In genomic region chr19:42130254-42130573, GRCh38 we compare ENCODE assay signal across 13 cellular contexts. TPM values are rescaled to one million over a fixed set of nuclear protein-coding genes. Genes with fewer than 3 reads are reported as not detected.
DNase-seq lines count a peak whose midpoint lies in the region; TF ChIP-seq lines count a peak whose summit lies in the region.
"Had no signal": no experiment of that assay in that cellular context is flagged by ENCODE, and none has a peak within 500 bp of the region (broad histone marks: within the 10 kb centered on the region; RNA-seq: fewer than 3 reads in every experiment).

No MANE protein-coding gene starts in this region.

- peak overlapping the region; percentile 25 for H4K91ac ChIP-seq in mesenchymal stem cell (ENCODE audit: low read length)

- in situ Hi-C loops in GM23248 (cut with MboI) (no loop called here), transverse colon (cut with MboI; ENCODE audit: low pct_ligation_motif_present in 1 of 4, low pct_unique_long_range_greater_than_20kb in 1 of 4, low sequenced_read_pairs in 3 of 4) (loop anchor here in 2 of 4 donors (10.0 kb wide), 3 partner anchors 55 to 195 kb away; partner anchors contain the start of gene MEGF8 (in 1 of the 2)), HAP-1 (cut with MboI; ENCODE audit: low sequenced_read_pairs) (loop anchor here (10.0 kb wide), 1 partner anchor 175 kb away; the partner anchor contains the start of genes PAFAH1B3 and PRR19)

- no peak for TF ChIP-seq EP300 in transverse colon (IDR thresholded peaks at IDR 0.05; ENCODE audit: low read depth)

- H3K4me1 ChIP-seq in GM23248 (ENCODE audit: insufficient read depth) = peaks cover 33% of the 10 kb centered on the region
- peaks cover 36% of the 10 kb centered on the region for H3K4me1 ChIP-seq in mesenchymal stem cell (ENCODE audit: control insufficient read depth, insufficient read depth, low read depth, low read length)
- H3K4me1 ChIP-seq in transverse colon = peaks cover 0 to 18% (median 14%) of the 10 kb centered on the region in 4 donors
- peaks cover 4% of the 10 kb centered on the region; the same call in 1 of the 2 replicates for H3K4me1 ChIP-seq in HAP-1
- H3K4me1 ChIP-seq: Caco-2 had no signal

- TF ChIP-seq CTCF in CD14-positive monocyte (IDR thresholded peaks at IDR 0.05) = no peak
- no peak for TF ChIP-seq CTCF in transverse colon (IDR thresholded peaks at IDR 0.05)
- no peak for TF ChIP-seq CTCF in GM20000 (IDR thresholded peaks at IDR 0.05; ENCODE audit: extremely low read depth, missing control alignments)

- no peaks in the 10 kb centered on the region for H3K9me3 Mint-ChIP-seq in CD14-positive monocyte
- H3K9me3 Mint-ChIP-seq in activated naive CD8-positive, alpha-beta T cell treated with anti-CD3 and anti-CD28 coated beads for 36 hours = no peaks in the 10 kb centered on the region
- H3K9me3 Mint-ChIP-seq: H9 had no signal

- H3K27ac Mint-ChIP-seq in CD14-positive monocyte = peak overlapping the region; percentile 83 to 96 (median 92)
- peak overlapping the region; percentile 31 for H3K27ac Mint-ChIP-seq in activated naive CD8-positive, alpha-beta T cell treated with anti-CD3 and anti-CD28 coated beads for 36 hours

- no peak overlapping the region for H2BK5ac ChIP-seq in mesenchymal stem cell (ENCODE audit: low read depth, low read length, poor library complexity, severe bottlenecking)

- H3K36me3 ChIP-seq in GM23248 (ENCODE audit: low read depth) (no peaks in the 10 kb centered on the region), mesenchymal stem cell (ENCODE audit: control insufficient read depth in 1 of 2, insufficient read depth in 2 of 2, low read depth in 1 of 2, low read length in 2 of 2) (no peaks in the 10 kb centered on the region), transverse colon (no peaks in the 10 kb centered on the region), HAP-1 (replicated peaks) (no peaks in the 10 kb centered on the region)

- no peak overlapping the region for H2BK15ac ChIP-seq in mesenchymal stem cell (ENCODE audit: low read depth, poor library complexity, severe bottlenecking)

- H3K4me2 ChIP-seq in GM23248 (ENCODE audit: unreplicated experiment) (peak overlapping the region; percentile 80), mesenchymal stem cell (ENCODE audit: low read length, poor library complexity, severe bottlenecking) (no peak overlapping the region)

- peaks cover 29 to 43% of the 10 kb centered on the region in 2 donors for H3K36me3 Mint-ChIP-seq in CD14-positive monocyte
- peaks cover 6% of the 10 kb centered on the region for H3K36me3 Mint-ChIP-seq in activated naive CD8-positive, alpha-beta T cell treated with anti-CD3 and anti-CD28 coated beads for 36 hours

- no peak overlapping the region for H3K14ac ChIP-seq in mesenchymal stem cell (ENCODE audit: low read length in 2 of 2)

- peaks cover 4% of the 10 kb centered on the region; the same call in 1 of the 2 replicates for H3K79me2 ChIP-seq in GM23248 (ENCODE audit: insufficient read depth)

- no peak overlapping the region for H2BK120ac ChIP-seq in mesenchymal stem cell (ENCODE audit: low read depth, low read length)

- H3K4me3 Mint-ChIP-seq in CD14-positive monocyte = peak overlapping the region; percentile 98 to 99
- peak overlapping the region; percentile 83 for H3K4me3 Mint-ChIP-seq in activated naive CD8-positive, alpha-beta T cell treated with anti-CD3 and anti-CD28 coated beads for 36 hours

- H2AFZ ChIP-seq in GM23248 (no peak overlapping the region), mesenchymal stem cell (ENCODE audit: low read depth, low read length) (no peak overlapping the region)

- no peaks in the 10 kb centered on the region for H3K9me3 ChIP-seq in GM23248 (ENCODE audit: low read depth)
- no peaks in the 10 kb centered on the region for H3K9me3 ChIP-seq in mesenchymal stem cell (ENCODE audit: control insufficient read depth, low read length)
- H3K9me3 ChIP-seq in transverse colon = no peaks in the 10 kb centered on the region
- H3K9me3 ChIP-seq in HAP-1 = no peaks in the 10 kb centered on the region
- H3K9me3 ChIP-seq: Caco-2 had no signal

- H3K4ac ChIP-seq in mesenchymal stem cell (ENCODE audit: low read depth in 1 of 2, low read length in 2 of 2) = no peak overlapping the region

- no peak overlapping the region for H3K27ac ChIP-seq in GM23248
- no peak overlapping the region for H3K27ac ChIP-seq in mesenchymal stem cell (ENCODE audit: low read length, poor library complexity, severe bottlenecking)
- peak overlapping the region in 2 of 4 donors; percentile 52 to 56 for H3K27ac ChIP-seq in transverse colon

- H3K23ac ChIP-seq in mesenchymal stem cell (ENCODE audit: low read length in 2 of 2) = no peak overlapping the region

- DNase-seq in CD14-positive monocyte (ENCODE audit: low spot score) = no peak
- no peak for DNase-seq in GM23248
- no peak for DNase-seq in activated naive CD8-positive, alpha-beta T cell treated with anti-CD3 and anti-CD28 coated beads for 36 hours
- no peak for DNase-seq in mesenchymal stem cell
- no peak for DNase-seq in transverse colon
- no peak for DNase-seq in GM20000 (ENCODE audit: low spot score)
- DNase-seq in HAP-1 (ENCODE audit: low spot score in 2 of 2) = no peak
- no peak for DNase-seq in epidermal melanocyte (ENCODE audit: insufficient read length, low spot score)
- DNase-seq: Caco-2; effector CD8-positive, alpha-beta T cell; H9; stimulated activated CD4-positive, alpha-beta T cell treated with anti-CD3 and anti-CD28 coated beads, Interleukin-2, amount 100 ng/mL, for 48 hours had no signal

- peaks cover 77% of the 10 kb centered on the region for H3K4me1 Mint-ChIP-seq in CD14-positive monocyte
- H3K4me1 Mint-ChIP-seq in activated naive CD8-positive, alpha-beta T cell treated with anti-CD3 and anti-CD28 coated beads for 36 hours = peaks cover 61% of the 10 kb centered on the region

- H3K27me3 ChIP-seq in GM23248 (replicated peaks; ENCODE audit: insufficient read depth) (no peaks in the 10 kb centered on the region), mesenchymal stem cell (ENCODE audit: control insufficient read depth in 1 of 2, insufficient read depth in 1 of 2, low read length in 2 of 2) (no peaks in the 10 kb centered on the region), transverse colon (peaks cover 20% of the 10 kb centered on the region), HAP-1 (ENCODE audit: low read depth) (peaks cover 17% of the 10 kb centered on the region)

- 0 out of 2 replicates have a peak overlapping the region, but pooled peaks have one; percentile 9 for H3K4me3 ChIP-seq in GM23248
- H3K4me3 ChIP-seq in mesenchymal stem cell (ENCODE audit: insufficient read depth in 1 of 2, low read depth in 1 of 2, low read length in 2 of 2) = peak overlapping the region in 1 of 2 experiments; percentile 66
- H3K4me3 ChIP-seq in transverse colon = no peak overlapping the region
- no peak overlapping the region for H3K4me3 ChIP-seq in HAP-1

- intact Hi-C loops in CD14-positive monocyte (cut with micrococcal nuclease) (loop anchor here (5.0 to 10.0 kb wide), 6 partner anchors 67 to 195 kb away; partner anchors contain the start of genes GSK3A (in 1 of the 2) and MEGF8 (in 1 of the 2)), transverse colon (cut with DNase I; ENCODE audit: low total_unique reads) (loop anchor here (10.0 kb wide), 1 partner anchor 195 kb away; the partner anchor contains the start of gene MEGF8)

- peak overlapping the region in 1 of 2 experiments; percentile 67 for H2BK12ac ChIP-seq in mesenchymal stem cell (ENCODE audit: low read length in 2 of 2)

- no peak for TF ChIP-seq POLR2A in transverse colon (IDR thresholded peaks at IDR 0.05)

- H4K20me1 ChIP-seq in GM23248 (ENCODE audit: insufficient read depth) = no peaks in the 10 kb centered on the region

- peaks cover 2% of the 10 kb centered on the region for H3K79me1 ChIP-seq in mesenchymal stem cell (replicated peaks; ENCODE audit: low read length, poor library complexity, severe bottlenecking)

- H2AK5ac ChIP-seq in mesenchymal stem cell (ENCODE audit: low read length, severe bottlenecking) = no peak overlapping the region

- H3K9ac ChIP-seq in GM23248 (no peak overlapping the region), mesenchymal stem cell (ENCODE audit: low read length) (peak overlapping the region; percentile 55)

- H3K18ac ChIP-seq in mesenchymal stem cell (ENCODE audit: low read depth in 1 of 2, low read length in 2 of 2) = no peak overlapping the region

- H4K8ac ChIP-seq in mesenchymal stem cell (ENCODE audit: low read length) = no peak overlapping the region

- peaks cover 0 to 4% (median 2%) of the 10 kb centered on the region in 3 donors for H3K27me3 Mint-ChIP-seq in CD14-positive monocyte (ENCODE audit: low read depth in 3 of 3)
- no peaks in the 10 kb centered on the region for H3K27me3 Mint-ChIP-seq in activated naive CD8-positive, alpha-beta T cell treated with anti-CD3 and anti-CD28 coated beads for 36 hours

- no peaks in the 10 kb centered on the region for H3K9me2 ChIP-seq in GM23248 (ENCODE audit: insufficient read depth)

- peaks cover 12% of the 10 kb centered on the region for H3F3A ChIP-seq in GM23248 (ENCODE audit: insufficient read depth)

RNA-seq across cellular contexts. Expression of gene POU2F2, which starts 2.0 kb away (rescaled TPM):
- 10 to 100 TPM; 20.0 to 28.2 TPM for polyA plus RNA-seq in CD14-positive monocyte
- total RNA-seq in GM23248 (2014; rRNA removed; shearing (Covaris generic)) = 0.38 and 1.5 TPM in 2 replicates
- polyA plus RNA-seq in GM23248 (2016; fragmentation: Nextera tagmentation; extraction: Ambion mirVana) = 3.0 and 4.6 TPM in 2 replicates
- 10 to 100 TPM; 50.8 to 52.2 TPM for total RNA-seq in activated naive CD8-positive, alpha-beta T cell treated with anti-CD3 and anti-CD28 coated beads for 36 hours
- polyA plus RNA-seq in mesenchymal stem cell (2013, experiment 1 of 2) = 10.3 TPM
- polyA plus RNA-seq in mesenchymal stem cell (2013, experiment 2 of 2) = 9.3 TPM
- total RNA-seq in transverse colon = 1 to 10 TPM in 3 of 4 donors, under 1 TPM in 1; 0.96 to 7.1 (median 3.4) TPM
- total RNA-seq: SK-MEL-5 had no signal

RNA-seq across cellular contexts. Expression of gene ZNF574, which starts 54.2 kb away (rescaled TPM):
- polyA plus RNA-seq in CD14-positive monocyte = 1 to 10 TPM; 3.3 to 4.9 TPM
- 16.1 and 19.5 TPM in 2 replicates for total RNA-seq in GM23248 (2014; rRNA removed; shearing (Covaris generic))
- 14.8 and 16.6 TPM in 2 replicates for polyA plus RNA-seq in GM23248 (2016; fragmentation: Nextera tagmentation; extraction: Ambion mirVana)
- total RNA-seq in activated naive CD8-positive, alpha-beta T cell treated with anti-CD3 and anti-CD28 coated beads for 36 hours = 10 to 100 TPM; 15.5 to 16.0 TPM
- polyA plus RNA-seq in mesenchymal stem cell (2013, experiment 1 of 2) = 6.0 TPM
- 6.3 TPM for polyA plus RNA-seq in mesenchymal stem cell (2013, experiment 2 of 2)
- 10 to 100 TPM in 3 of 4 donors, 1 to 10 TPM in 1; 8.0 to 18.7 (median 16.5) TPM for total RNA-seq in transverse colon

Comparison
In these comparisons a context has a peak if more than half of its experiments do, and no peak if none do; other contexts are left out.
1. RNA of gene POU2F2, which starts 2.0 kb away (total RNA-seq): 50.8 to 52.2 TPM in activated naive CD8-positive, alpha-beta T cell treated with anti-CD3 and anti-CD28 coated beads for 36 hours; 0.96 to 7.1 TPM in transverse colon and 0.38 to 1.5 TPM in GM23248; every median in the first group is over 4 times any median in the second.